8 cellular contexts compared by ENCODE assay signal in the genomic region with DNA sequence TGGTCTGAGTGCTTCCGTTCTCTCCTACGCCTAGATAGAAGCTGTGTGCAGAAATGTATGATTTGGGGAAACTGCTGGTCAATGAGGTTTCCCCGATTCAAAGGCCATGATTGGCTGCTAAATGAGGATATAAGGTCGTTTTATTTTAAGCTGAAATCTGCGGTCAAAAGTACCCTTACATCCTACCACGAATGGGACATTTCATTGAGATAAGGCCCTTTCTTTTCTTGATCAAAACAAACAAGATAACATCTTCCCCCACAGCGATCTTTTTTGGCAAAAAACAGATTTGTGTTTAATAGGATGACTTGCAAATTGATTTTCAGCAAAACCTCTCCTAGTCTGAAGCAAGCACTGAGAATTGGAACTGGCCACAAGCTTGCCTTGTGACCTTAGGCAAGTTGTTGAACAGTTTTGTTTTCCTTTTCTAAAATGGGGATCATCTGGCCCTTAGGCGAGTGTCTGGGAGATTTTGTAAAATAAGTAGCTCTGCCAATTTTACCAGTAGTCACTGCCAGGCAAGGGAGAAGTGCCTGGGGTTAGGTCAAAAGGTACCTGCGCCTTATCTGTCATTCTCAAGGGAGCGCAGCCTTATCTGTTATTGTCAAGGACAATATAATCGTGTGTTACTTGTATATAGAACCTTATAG. TPM values are rescaled to one million over a fixed set of nuclear protein-coding genes. Genes with fewer than 3 reads are reported as not detected.
A peak's percentile ranks its signal among the peaks of the same experiment; 100 is the strongest.
DNase-seq lines count a peak whose midpoint lies in the region; ATAC-seq, FAIRE-seq and TF ChIP-seq lines count a peak whose summit lies in the region.

No MANE protein-coding gene starts in this region.

- H4K20me1 ChIP-seq in Loucy (ENCODE audit: insufficient read depth, low read length, poor library complexity, severe bottlenecking) (no peaks in the 10 kb centered on the region), GM12878 (ENCODE audit: control insufficient read depth, insufficient read depth) (no peaks in the 10 kb centered on the region)

- TF ChIP-seq POLR2A in GM12878 (IDR thresholded peaks at IDR 0.05; ENCODE audit: low read depth, low read length) = no peak

- TF ChIP-seq CTCF in Loucy (conservative IDR thresholded peaks at IDR 0.05; ENCODE audit: low read length) (no peak), GM12878 (IDR thresholded peaks at IDR 0.05 in 2 of 3, conservative IDR thresholded peaks at IDR 0.05 in 1 of 3; ENCODE audit: control insufficient read depth in 2 of 3, extremely low read depth in 1 of 3, insufficient read depth in 1 of 3, low read depth in 3 of 3, low read length in 3 of 3) (no peak)

- SMC1A ChIA-PET in GM12878 (lab: Charles Lee; ENCODE audit: uncharacterized antibody, unreplicated experiment) = interaction anchor here (0.6 to 3.5 kb wide), 13 partner anchors 9 to 158 kb away, joined by 3 to 41 read pairs (median 4); a partner anchor contains a TSS

- H3F3A ChIP-seq in Loucy (ENCODE audit: low read depth) = no peaks in the 10 kb centered on the region

- peak overlapping the region; percentile 93 for H3K4me2 ChIP-seq in Loucy (ENCODE audit: low read depth, low read length, poor library complexity, severe bottlenecking)
- H3K4me2 ChIP-seq in GM12878 (ENCODE audit: control insufficient read depth, insufficient read depth) = peak overlapping the region; percentile 87

- H3K9me3 ChIP-seq in Loucy (ENCODE audit: insufficient read depth, low read depth, low read length) = no peaks in the 10 kb centered on the region
- H3K9me3 ChIP-seq in GM12878 (replicated peaks; ENCODE audit: control insufficient read depth, insufficient read depth, low read length) = no peaks in the 10 kb centered on the region
- no peaks in the 10 kb centered on the region for H3K9me3 ChIP-seq in iPS-20b (ENCODE audit: insufficient read depth, low read depth, low read length)
- no peaks in the 10 kb centered on the region for H3K9me3 ChIP-seq in stomach smooth muscle (ENCODE audit: control insufficient read depth in 2 of 2, low read length in 2 of 2)

- peak overlapping the region; percentile 91 for H3K4me3 ChIP-seq in Loucy (ENCODE audit: low read length, poor library complexity, severe bottlenecking)
- peak overlapping the region; percentile 77 for H3K4me3 ChIP-seq in GM12878
- peak overlapping the region; percentile 89 for H3K4me3 ChIP-seq in iPS-20b (ENCODE audit: low read length)
- peak overlapping the region; percentile 72 to 93 for H3K4me3 ChIP-seq in stomach smooth muscle (ENCODE audit: low read length in 2 of 2)

- H3K27me3 ChIP-seq in Loucy (ENCODE audit: insufficient read depth, low read length, poor library complexity, severe bottlenecking) (peaks cover 4% of the 10 kb centered on the region), GM12878 (replicated peaks in 1 of 2; ENCODE audit: control insufficient read depth in 2 of 2, insufficient read depth in 2 of 2, low read length in 1 of 2) (no peaks in the 10 kb centered on the region), iPS-20b (ENCODE audit: insufficient read depth, low read length) (no peaks in the 10 kb centered on the region), stomach smooth muscle (ENCODE audit: control insufficient read depth in 1 of 2, insufficient read depth in 2 of 2, low read length in 2 of 2) (no peaks in the 10 kb centered on the region)

- TSS peak; percentile 70 for BruUV-seq in GM12878 (replicated peaks; lab: Mats Ljungman, UMichigan)

- H3K9ac ChIP-seq in Loucy (ENCODE audit: low read depth, low read length, poor library complexity, severe bottlenecking) (peak overlapping the region; percentile 65), GM12878 (ENCODE audit: control insufficient read depth, insufficient read depth, low read length) (peak overlapping the region; percentile 76), iPS-20b (ENCODE audit: low read depth, low read length) (peak overlapping the region; percentile 61; the same call in 1 of the 2 replicates), stomach smooth muscle (ENCODE audit: low read length in 2 of 2) (peak overlapping the region; percentile 54 to 60)

- RAD21 ChIA-PET in GM12878 (lab: Charles Lee; ENCODE audit: unreplicated experiment) = interaction anchor here (0.6 to 2.0 kb wide), 15 partner anchors 11 to 1999 kb away, joined by 3 to 7 read pairs (median 4); a partner anchor contains a TSS

- H3K9me2 ChIP-seq in Loucy (replicated peaks; ENCODE audit: low read depth, low read length) = no peaks in the 10 kb centered on the region

- no peak for TF ChIP-seq EP300 in GM12878 (IDR thresholded peaks at IDR 0.05; ENCODE audit: borderline replicate concordance in 1 of 2, control insufficient read depth in 1 of 2, low read depth in 2 of 2, low read length in 2 of 2)

- POLR2A ChIA-PET in GM12878 (lab: Charles Lee) = interaction anchor here (0.5 to 1.9 kb wide), 13 partner anchors 9 to 146 kb away, joined by 3 to 9 read pairs (median 4); a partner anchor contains a TSS

- peak overlapping the region; percentile 83 for H3K27ac ChIP-seq in GM12878 (ENCODE audit: control insufficient read depth, insufficient read depth)
- no peak overlapping the region for H3K27ac ChIP-seq in iPS-20b (ENCODE audit: low read length)
- peak overlapping the region; percentile 31 for H3K27ac ChIP-seq in stomach smooth muscle (ENCODE audit: low read length)

- no peak for TF ChIP-seq RAD21 in GM12878 (IDR thresholded peaks at IDR 0.05; ENCODE audit: insufficient read depth, low read depth, low read length)

- WGBS in GM12878 (ENCODE audit: insufficient coverage, insufficient replicate concordance, low lambda C conversion rate, missing lambda C conversion rate) = under 1% methylated on average over 11 of the region's 11 CpGs

- peak; percentile 49 for ATAC-seq in GM12878

- FAIRE-seq in GM19239 (lab: Jason Lieb, UNC) = peak; percentile 84
- FAIRE-seq in GM12878 (lab: Jason Lieb, UNC) = peak; percentile 83
- FAIRE-seq in urothelium cell line (lab: Jason Lieb, UNC) = no peak

- peak; percentile 31 for DNase-seq in AG08396 (ENCODE audit: low spot score)
- peak; percentile 30 for DNase-seq in GM19239 (ENCODE audit: insufficient read length, low spot score)
- DNase-seq in GM12878 (ENCODE audit: low read depth, low spot score) = no peak
- no peak for DNase-seq in cerebellar nuclear complex (lab: John Stamatoyannopoulos, UW)
- DNase-seq in urothelium cell line (ENCODE audit: low spot score) = no peak

- in situ Hi-C loops in GM12878 (cut with MboI) = no loop called here

- intact Hi-C loops in GM12878 (cut with micrococcal nuclease; ENCODE audit: unreplicated experiment) = loop anchor here (5.0 kb wide), 1 partner anchor 109 kb away; a partner anchor contains a TSS

- peak overlapping the region; percentile 88 for H2AFZ ChIP-seq in Loucy (ENCODE audit: low read length)
- peak overlapping the region; percentile 82 for H2AFZ ChIP-seq in GM12878 (ENCODE audit: control insufficient read depth, low read depth, low read length)

- H3K36me3 ChIP-seq in Loucy (ENCODE audit: insufficient read depth, low read length) (no peaks in the 10 kb centered on the region), GM12878 (ENCODE audit: control insufficient read depth in 2 of 2, insufficient read depth in 2 of 2, low read length in 1 of 2) (peaks cover 0 to 4% of the 10 kb centered on the region in 2 experiments; a peak in 1 of 4 replicates), iPS-20b (ENCODE audit: insufficient read depth, low read depth, low read length) (no peaks in the 10 kb centered on the region), stomach smooth muscle (ENCODE audit: control insufficient read depth in 2 of 2, insufficient read depth in 2 of 2, low read length in 2 of 2) (peaks cover 0 to 10% of the 10 kb centered on the region in 2 donors)

- H3K79me2 ChIP-seq in Loucy (ENCODE audit: insufficient read depth, low read length) (no peaks in the 10 kb centered on the region), GM12878 (ENCODE audit: control insufficient read depth, insufficient read depth, low read length) (peaks cover 14% of the 10 kb centered on the region)

- H3K4me1 ChIP-seq in Loucy (ENCODE audit: insufficient read depth, low read length, poor library complexity, severe bottlenecking) = peaks cover 14% of the 10 kb centered on the region
- H3K4me1 ChIP-seq in GM12878 (ENCODE audit: control insufficient read depth, insufficient read depth, low read length) = no peaks in the 10 kb centered on the region; the same call in 1 of the 2 replicates
- H3K4me1 ChIP-seq in iPS-20b (ENCODE audit: insufficient read depth, low read length) = peaks cover 8% of the 10 kb centered on the region
- peaks cover 21% of the 10 kb centered on the region for H3K4me1 ChIP-seq in stomach smooth muscle (ENCODE audit: control insufficient read depth, insufficient read depth, low read length)

- CTCF ChIA-PET in GM12878 (lab: Yijun Ruan, JAX) = interaction anchor here (0.6 to 2.1 kb wide), 10 partner anchors 10 to 159 kb away, joined by 3 to 9 read pairs (median 4); a partner anchor contains a TSS

RNA-seq across cellular contexts. Expression of a gene that starts 0.6 kb away (rescaled TPM):
- 46.4 and 46.9 TPM in 2 replicates for total RNA-seq in GM12878 (2013; cell fraction: nucleolus; rRNA removed)
- total RNA-seq in GM12878 (2014; rRNA removed) (37.7 and 39.5 TPM in 2 replicates), GM12878 (2014; rRNA removed; fragmentation: Illumina TruSeq; extraction: Trizol) (34.1 and 38.3 TPM in 2 replicates), GM12878 (2021) (37.4 and 39.6 TPM in 2 replicates)
- polyA plus RNA-seq in GM12878 (2011; ENCODE audit: low read depth) = 49.6 TPM
- polyA plus RNA-seq in GM12878 (2011; rRNA removed) (34.1 and 42.5 TPM in 2 replicates), GM12878 (2014; fragmentation: Illumina TruSeq; extraction: Trizol) (36.9 and 45.2 TPM in 2 replicates), GM12878 (2014; fragmentation: Nextera tagmentation; extraction: Ambion mirVana) (10 to 100 TPM; 57.7 to 80.2 TPM), GM12878 (2014; rRNA removed) (29.2 and 31.2 TPM in 2 replicates), GM12878 (2016; fragmentation: Nextera tagmentation; extraction: Ambion mirVana) (10 to 100 TPM; 41.8 to 50.8 TPM)
- polyA plus RNA-seq in GM12878 (2011; cell fraction: cytosol; rRNA removed) = 25.7 and 28.6 TPM in 2 replicates
- polyA plus RNA-seq in GM12878 (2011; cell fraction: nucleus; rRNA removed) = 74.2 and 75.4 TPM in 2 replicates
- 43.5 and 44.6 TPM in 2 replicates for polyA plus RNA-seq in GM12878 (2012)
- polyA minus RNA-seq in GM12878 (2011; rRNA and poly(A)+ RNA removed) = 9.0 and 9.7 TPM in 2 replicates
- polyA minus RNA-seq in GM12878 (2011; cell fraction: cytosol; rRNA and poly(A)+ RNA removed) = 7.9 and 12.0 TPM in 2 replicates
- 13.8 TPM in 2 replicates for polyA minus RNA-seq in GM12878 (2011; cell fraction: nucleus; rRNA and poly(A)+ RNA removed)

RNA-seq across cellular contexts. Expression of a gene that starts 17.7 kb away (rescaled TPM):
- 13.1 and 13.6 TPM in 2 replicates for total RNA-seq in GM12878 (2013; cell fraction: nucleolus; rRNA removed)
- total RNA-seq in GM12878 (2014; rRNA removed) (13.7 and 15.3 TPM in 2 replicates), GM12878 (2014; rRNA removed; fragmentation: Illumina TruSeq; extraction: Trizol) (23.4 and 24.3 TPM in 2 replicates), GM12878 (2021) (17.9 and 18.4 TPM in 2 replicates)
- 9.1 TPM for polyA plus RNA-seq in GM12878 (2011; ENCODE audit: low read depth)
- polyA plus RNA-seq in GM12878 (2011; rRNA removed) (15.1 and 21.2 TPM in 2 replicates), GM12878 (2014; fragmentation: Illumina TruSeq; extraction: Trizol) (22.8 and 28.2 TPM in 2 replicates), GM12878 (2014; fragmentation: Nextera tagmentation; extraction: Ambion mirVana) (10 to 100 TPM; 14.2 to 16.8 TPM), GM12878 (2014; rRNA removed) (12.6 and 15.1 TPM in 2 replicates), GM12878 (2016; fragmentation: Nextera tagmentation; extraction: Ambion mirVana) (10 to 100 TPM; 18.0 to 19.0 TPM)
- 5.2 and 5.4 TPM in 2 replicates for polyA plus RNA-seq in GM12878 (2011; cell fraction: cytosol; rRNA removed)
- 5.8 and 8.0 TPM in 2 replicates for polyA plus RNA-seq in GM12878 (2011; cell fraction: nucleus; rRNA removed)
- polyA plus RNA-seq in GM12878 (2012) = 12.4 and 13.2 TPM in 2 replicates
- 6.3 and 8.3 TPM in 2 replicates for polyA minus RNA-seq in GM12878 (2011; rRNA and poly(A)+ RNA removed)
- 3.2 and 3.5 TPM in 2 replicates for polyA minus RNA-seq in GM12878 (2011; cell fraction: cytosol; rRNA and poly(A)+ RNA removed)
- polyA minus RNA-seq in GM12878 (2011; cell fraction: nucleus; rRNA and poly(A)+ RNA removed) = 2.2 and 2.5 TPM in 2 replicates

Comparison
In these comparisons a context has a peak if more than half of its experiments do, and no peak if none do; other contexts are left out.
1. DNase-seq: peak in AG08396 (single experiment) and GM19239 (single experiment); none in GM12878 (single experiment), cerebellar nuclear complex (0 of 2) and urothelium cell line (single experiment).
2. Peak in every context shown above with its lines, with median percentiles within 50 percentile points of each other: H3K4me3 ChIP-seq and H3K9ac ChIP-seq.